In genomic region chr17:64504769-64505319, GRCh38 we compare ENCODE assay signal across 8 cellular contexts. TPM values are rescaled to one million over a fixed set of nuclear protein-coding genes. Genes with fewer than 3 reads are reported as not detected.
A peak's percentile ranks its signal among the peaks of the same experiment; 100 is the strongest.
DNase-seq lines count a peak whose midpoint lies in the region; ATAC-seq and TF ChIP-seq lines count a peak whose summit lies in the region.

No MANE protein-coding gene starts in this region.

- TF ChIP-seq CTCF in CD8-positive, alpha-beta T cell (IDR thresholded peaks at IDR 0.05), result no peak
- no peak for TF ChIP-seq CTCF in NB4 (IDR thresholded peaks at IDR 0.05; ENCODE audit: low read depth, low read length)

- H3K27ac Mint-ChIP-seq in CD8-positive, alpha-beta T cell, result peak overlapping the region; percentile 100
- H3K27ac Mint-ChIP-seq in natural killer cell treated with Interleukin-12 subunit alpha and Interleukin-12 subunit beta and Interleukin-15 and Interleukin-18, amount 100 ng/mL, for 72 hours, result peak overlapping the region; percentile 99

- no peaks in the 10 kb centered on the region for H3K27me3 ChIP-seq in CD8-positive, alpha-beta T cell (ENCODE audit: insufficient read depth, low read length)

- POLR2A ChIA-PET in CD8-positive, alpha-beta T cell (lab: Charles Lee), result interaction anchor here (0.6 to 5.2 kb wide), 32 partner anchors 7 to 810 kb away, joined by 3 to 135 read pairs (median 5); partner anchors contain the start of genes CCDC47, DDX42, GNA13 and ICAM2

- TF ChIP-seq POLR2A in NB4 (IDR thresholded peaks at IDR 0.05; ENCODE audit: extremely low read depth, insufficient read length), result no peak

- H3K9me3 Mint-ChIP-seq in CD8-positive, alpha-beta T cell, result no peaks in the 10 kb centered on the region
- no peaks in the 10 kb centered on the region for H3K9me3 Mint-ChIP-seq in natural killer cell treated with Interleukin-12 subunit alpha and Interleukin-12 subunit beta and Interleukin-15 and Interleukin-18, amount 100 ng/mL, for 72 hours

- peaks cover 84% of the 10 kb centered on the region for H3K36me3 Mint-ChIP-seq in CD8-positive, alpha-beta T cell
- peaks cover 62% of the 10 kb centered on the region for H3K36me3 Mint-ChIP-seq in natural killer cell treated with Interleukin-12 subunit alpha and Interleukin-12 subunit beta and Interleukin-15 and Interleukin-18, amount 100 ng/mL, for 72 hours

- peaks cover 56% of the 10 kb centered on the region for H3K4me1 ChIP-seq in CD8-positive, alpha-beta T cell (ENCODE audit: insufficient read depth, low read length)

- no peak for DNase-seq in CD8-positive, alpha-beta T cell
- DNase-seq in NB4 (ENCODE audit: low read depth) (no peak), dermis microvascular lymphatic vessel endothelial cell (ENCODE audit: low read depth in 2 of 2) (peak; percentile 57 to 75), COLO829 (ENCODE audit: low spot score) (no peak), COR-L47 (lab: John Stamatoyannopoulos, UW) (no peak)
- DNase-seq in natural killer cell treated with Interleukin-12 subunit alpha and Interleukin-12 subunit beta and Interleukin-15 and Interleukin-18, amount 100 ng/mL, for 72 hours (ENCODE audit: low spot score), result no peak
- no peak for DNase-seq in effector CD4-positive, alpha-beta T cell

- CTCF ChIA-PET in CD8-positive, alpha-beta T cell (lab: Charles Lee), result interaction anchor here (0.6 to 2.2 kb wide), 7 partner anchors 8 to 877 kb away, joined by 3 to 16 read pairs (median 4); partner anchors contain the start of gene POLG2

- H3K27me3 Mint-ChIP-seq in CD8-positive, alpha-beta T cell (ENCODE audit: low read depth), result no peaks in the 10 kb centered on the region
- H3K27me3 Mint-ChIP-seq in natural killer cell treated with Interleukin-12 subunit alpha and Interleukin-12 subunit beta and Interleukin-15 and Interleukin-18, amount 100 ng/mL, for 72 hours, result no peaks in the 10 kb centered on the region

- H3K4me3 Mint-ChIP-seq in CD8-positive, alpha-beta T cell, result peak overlapping the region; percentile 100
- H3K4me3 Mint-ChIP-seq in natural killer cell treated with Interleukin-12 subunit alpha and Interleukin-12 subunit beta and Interleukin-15 and Interleukin-18, amount 100 ng/mL, for 72 hours, result peak overlapping the region; percentile 98

- intact Hi-C loops in CD8-positive, alpha-beta T cell (cut with DNase I, micrococcal nuclease), result loop anchor here (5.0 kb wide), 5 partner anchors 243 to 1687 kb away; partner anchors contain the start of genes CCDC47 (in 1 of the 2), CEP112 (in 1 of the 2), DDX42 (in 1 of the 2) and FTSJ3 (in 1 of the 2)

- ATAC-seq in CD8-positive, alpha-beta T cell, result no peak
- no peak for ATAC-seq in natural killer cell treated with Interleukin-12 subunit alpha and Interleukin-12 subunit beta and Interleukin-15 and Interleukin-18, amount 100 ng/mL, for 72 hours
- ATAC-seq in HG02973 (IDR thresholded peaks at IDR 0.05; ENCODE audit: unreplicated experiment), result no peak

- peaks cover 53% of the 10 kb centered on the region for H3K36me3 ChIP-seq in CD8-positive, alpha-beta T cell (ENCODE audit: insufficient read depth, low read length)

- H3K4me3 ChIP-seq in CD8-positive, alpha-beta T cell (ENCODE audit: low read depth, low read length), result peak overlapping the region; percentile 99
- peak overlapping the region; percentile 99 for H3K4me3 ChIP-seq in NB4 (ENCODE audit: low read depth, low read length)

- peaks cover 68% of the 10 kb centered on the region for H3K4me1 Mint-ChIP-seq in CD8-positive, alpha-beta T cell (ENCODE audit: low read depth)
- H3K4me1 Mint-ChIP-seq in natural killer cell treated with Interleukin-12 subunit alpha and Interleukin-12 subunit beta and Interleukin-15 and Interleukin-18, amount 100 ng/mL, for 72 hours (ENCODE audit: low read depth in 2 of 2), result peaks cover 71 to 78% of the 10 kb centered on the region in 2 donors

- peak overlapping the region; percentile 100 for H3K27ac ChIP-seq in CD8-positive, alpha-beta T cell (ENCODE audit: low read depth, low read length)

- no peaks in the 10 kb centered on the region for H3K9me3 ChIP-seq in CD8-positive, alpha-beta T cell (ENCODE audit: low read length)

RNA-seq across cellular contexts. Expression of gene DDX5, which starts 1.2 kb away (rescaled TPM):
- 1,000 to 10,000 TPM; 2,300 to 2,332 TPM for total RNA-seq in CD8-positive, alpha-beta T cell
- 259 and 342 TPM in 2 replicates for total RNA-seq in dermis microvascular lymphatic vessel endothelial cell
- total RNA-seq in natural killer cell treated with Interleukin-12 subunit alpha and Interleukin-12 subunit beta and Interleukin-15 and Interleukin-18, amount 100 ng/mL, for 72 hours, result 1,000 to 10,000 TPM in 1 of 2 donors, 100 to 1,000 TPM in 1; 987 to 1,102 TPM

RNA-seq across cellular contexts. Expression of gene CEP95, which starts 1.9 kb away (rescaled TPM):
- total RNA-seq in CD8-positive, alpha-beta T cell, result 100 to 1,000 TPM; 248 to 282 TPM
- total RNA-seq in dermis microvascular lymphatic vessel endothelial cell, result 12.2 and 17.3 TPM in 2 replicates
- 10 to 100 TPM; 47.7 to 74.3 TPM for total RNA-seq in natural killer cell treated with Interleukin-12 subunit alpha and Interleukin-12 subunit beta and Interleukin-15 and Interleukin-18, amount 100 ng/mL, for 72 hours

RNA-seq across cellular contexts. Expression of gene POLG2, which starts 8.0 kb away (rescaled TPM):
- total RNA-seq in CD8-positive, alpha-beta T cell, result 10 to 100 TPM; 28.1 to 32.7 TPM
- total RNA-seq in dermis microvascular lymphatic vessel endothelial cell, result 3.7 and 4.7 TPM in 2 replicates
- total RNA-seq in natural killer cell treated with Interleukin-12 subunit alpha and Interleukin-12 subunit beta and Interleukin-15 and Interleukin-18, amount 100 ng/mL, for 72 hours, result 10 to 100 TPM; 32.6 to 61.1 TPM

RNA-seq across cellular contexts. Expression of gene MILR1, which starts 55.9 kb away (rescaled TPM):
- total RNA-seq in CD8-positive, alpha-beta T cell, result not detected
- total RNA-seq in dermis microvascular lymphatic vessel endothelial cell, result 2.2 and 2.9 TPM in 2 replicates
- total RNA-seq in natural killer cell treated with Interleukin-12 subunit alpha and Interleukin-12 subunit beta and Interleukin-15 and Interleukin-18, amount 100 ng/mL, for 72 hours, result 1 to 10 TPM; 5.0 to 6.9 TPM

Comparison
In these comparisons a context has a peak if more than half of its experiments do, and no peak if none do; other contexts are left out.
1. DNase-seq: peak in dermis microvascular lymphatic vessel endothelial cell (2 of 2); none in CD8-positive, alpha-beta T cell (0 of 7), NB4 (single experiment), natural killer cell treated with Interleukin-12 subunit alpha and Interleukin-12 subunit beta and Interleukin-15 and Interleukin-18, amount 100 ng/mL, for 72 hours (single experiment), COLO829 (single experiment), effector CD4-positive, alpha-beta T cell (single experiment) and COR-L47 (single experiment).